In the genomic region with DNA sequence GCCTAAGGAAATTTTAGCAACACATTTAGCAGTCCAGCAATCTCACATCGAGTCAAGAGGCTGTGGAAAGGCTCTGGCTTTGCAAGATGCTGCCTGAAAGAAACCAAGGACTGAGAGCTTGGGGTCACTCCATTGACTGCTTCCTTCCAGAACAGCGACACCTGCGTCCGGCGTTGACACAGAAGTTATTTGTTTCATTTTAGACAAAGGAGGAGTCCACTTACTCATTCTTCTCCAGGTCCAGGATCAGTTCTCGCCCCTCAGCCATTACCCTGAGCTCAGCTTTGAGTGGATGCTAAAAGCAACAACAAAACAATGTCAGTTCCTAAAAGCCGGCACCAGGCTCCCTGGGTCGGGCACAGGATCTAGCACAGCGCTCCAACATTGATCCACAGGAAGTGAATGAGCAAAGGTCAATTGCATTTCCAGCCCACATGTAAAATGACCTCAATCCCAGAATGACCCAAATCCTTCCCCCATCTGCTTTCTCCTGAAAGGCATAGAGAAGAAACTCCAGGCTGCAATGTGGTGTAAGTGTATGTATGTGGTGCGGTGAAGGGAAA, we compare ENCODE assay signal across 10 cellular contexts. TPM values are rescaled to one million over a fixed set of nuclear protein-coding genes. Genes with fewer than 3 reads are reported as not detected.
DNase-seq lines count a peak whose midpoint lies in the region; ATAC-seq and TF ChIP-seq lines count a peak whose summit lies in the region.
"Had no signal": no experiment of that assay in that cellular context is flagged by ENCODE, and none has a peak within 500 bp of the region (broad histone marks: within the 10 kb centered on the region; RNA-seq: fewer than 3 reads in every experiment).

No MANE protein-coding gene starts in this region.

- no peaks in the 10 kb centered on the region for H3K9me3 Mint-ChIP-seq in activated CD4-positive, alpha-beta T cell treated with anti-CD3 and anti-CD28 coated beads, Interleukin-2, amount 10 ng/mL, durations not matched to agents 24 days and 14 days
- H3K9me3 Mint-ChIP-seq: stimulated activated naive CD8-positive, alpha-beta T cell treated with anti-CD3 and anti-CD28 coated beads, Interleukin-15, Interleukin-2, amounts not matched to agents 100 ng/mL and 50 ng/mL, for 24 hours had no signal

- in situ Hi-C loops in astrocyte of the spinal cord (cut with HindIII; ENCODE audit: low sequenced_read_pairs) = no loop called here

- ATAC-seq in lung (ENCODE audit: insufficient read depth, low FRiP score) (no peak), GM21528 (IDR thresholded peaks at IDR 0.05; ENCODE audit: low FRiP score, unreplicated experiment) (no peak)

- no peaks in the 10 kb centered on the region for H3K9me3 ChIP-seq in lung (ENCODE audit: control insufficient read depth in 2 of 2, insufficient read depth in 1 of 2, low read length in 1 of 2)
- no peaks in the 10 kb centered on the region for H3K9me3 ChIP-seq in tibial artery

- peaks cover 0 to 1% of the 10 kb centered on the region in 2 donors for H3K36me3 ChIP-seq in lung (ENCODE audit: control insufficient read depth in 2 of 2, insufficient read depth in 2 of 2, low read length in 2 of 2)
- H3K36me3 ChIP-seq in tibial artery = peaks cover 0 to 8% (median 0%) of the 10 kb centered on the region in 3 donors

- WGBS in lung, 2 donors = 35 to 47% methylated on average over 10 of the region's 10 CpGs

- H3K27me3 Mint-ChIP-seq in activated CD4-positive, alpha-beta T cell treated with anti-CD3 and anti-CD28 coated beads, Interleukin-2, amount 10 ng/mL, durations not matched to agents 24 days and 14 days = no peaks in the 10 kb centered on the region
- H3K27me3 Mint-ChIP-seq: stimulated activated naive CD8-positive, alpha-beta T cell treated with anti-CD3 and anti-CD28 coated beads, Interleukin-15, Interleukin-2, amounts not matched to agents 100 ng/mL and 50 ng/mL, for 24 hours had no signal

- H3K36me3 Mint-ChIP-seq in activated CD4-positive, alpha-beta T cell treated with anti-CD3 and anti-CD28 coated beads, Interleukin-2, amount 10 ng/mL, durations not matched to agents 24 days and 14 days (ENCODE audit: low read depth) = peaks cover 85% of the 10 kb centered on the region

- H3K4me3 Mint-ChIP-seq in activated CD4-positive, alpha-beta T cell treated with anti-CD3 and anti-CD28 coated beads, Interleukin-2, amount 10 ng/mL, durations not matched to agents 24 days and 14 days = peak overlapping the region; percentile 45
- H3K4me3 Mint-ChIP-seq: stimulated activated naive CD8-positive, alpha-beta T cell treated with anti-CD3 and anti-CD28 coated beads, Interleukin-15, Interleukin-2, amounts not matched to agents 100 ng/mL and 50 ng/mL, for 24 hours had no signal

- peak; percentile 9 for TF ChIP-seq CTCF in astrocyte of the spinal cord (IDR thresholded peaks at IDR 0.05; ENCODE audit: low read depth, low read length)
- no peak for TF ChIP-seq CTCF in lung (IDR thresholded peaks at IDR 0.05; ENCODE audit: control extremely low read depth, extremely low read depth)
- no peak for TF ChIP-seq CTCF in tibial artery (IDR thresholded peaks at IDR 0.05)

- H3K27ac ChIP-seq in lung (ENCODE audit: low read depth in 1 of 2, low read length in 1 of 2) (peak overlapping the region; percentile 70 to 75), tibial artery (peak overlapping the region; percentile 75 to 80)

- H3K4me3 ChIP-seq in astrocyte of the spinal cord (ENCODE audit: low read depth, low read length) (no peak overlapping the region), lung (no peak overlapping the region), tibial artery (peak overlapping the region in 1 of 2 donors; percentile 3)

- peak overlapping the region; percentile 84 for H3K27ac Mint-ChIP-seq in activated CD4-positive, alpha-beta T cell treated with anti-CD3 and anti-CD28 coated beads, Interleukin-2, amount 10 ng/mL, durations not matched to agents 24 days and 14 days
- H3K27ac Mint-ChIP-seq: stimulated activated naive CD8-positive, alpha-beta T cell treated with anti-CD3 and anti-CD28 coated beads, Interleukin-15, Interleukin-2, amounts not matched to agents 100 ng/mL and 50 ng/mL, for 24 hours had no signal

- DNase-seq in activated CD4-positive, alpha-beta T cell treated with anti-CD3 and anti-CD28 coated beads, Interleukin-2, amount 10 ng/mL, durations not matched to agents 24 days and 14 days = no peak
- no peak for DNase-seq in activated CD4-positive, alpha-beta T cell treated with anti-CD3 and anti-CD28 coated beads for 4 hours
- DNase-seq in astrocyte of the spinal cord (ENCODE audit: low read depth, low spot score) (no peak), lung (ENCODE audit: low spot score) (no peak), tibial artery (peak in 1 of 2 donors; percentile 41), RPMI8226 (no peak)
- no peak for DNase-seq in stimulated activated naive CD4-positive, alpha-beta T cell (lab: John Stamatoyannopoulos, UW)
- DNase-seq: NCI-H524 had no signal

- H3K4me1 ChIP-seq in lung (ENCODE audit: control insufficient read depth in 2 of 2, insufficient read depth in 2 of 2, low read length in 2 of 2) = peaks cover 22 to 36% of the 10 kb centered on the region in 2 donors
- peaks cover 0 to 58% (median 45%) of the 10 kb centered on the region in 4 donors for H3K4me1 ChIP-seq in tibial artery

- peaks cover 77% of the 10 kb centered on the region for H3K4me1 Mint-ChIP-seq in activated CD4-positive, alpha-beta T cell treated with anti-CD3 and anti-CD28 coated beads, Interleukin-2, amount 10 ng/mL, durations not matched to agents 24 days and 14 days

- intact Hi-C loops in activated CD4-positive, alpha-beta T cell treated with anti-CD3 and anti-CD28 coated beads, Interleukin-2, amount 10 ng/mL, durations not matched to agents 24 days and 14 days (cut with micrococcal nuclease) = no loop called here
- intact Hi-C loops in tibial artery (cut with DNase I; ENCODE audit: low total_unique reads) = no loop called here

- no peaks in the 10 kb centered on the region for H3K27me3 ChIP-seq in lung (ENCODE audit: control insufficient read depth, insufficient read depth)
- H3K27me3 ChIP-seq in tibial artery = no peaks in the 10 kb centered on the region

RNA-seq across cellular contexts. Expression of a gene that starts 11.3 kb away (rescaled TPM):
- total RNA-seq in activated CD4-positive, alpha-beta T cell treated with anti-CD3 and anti-CD28 coated beads, Interleukin-2, amount 10 ng/mL, durations not matched to agents 24 days and 14 days = 232 TPM in 2 replicates
- 10 to 100 TPM; 15.7 to 17.6 TPM for total RNA-seq in lung
- 10 to 100 TPM in 1 of 2 donors, 1 to 10 TPM in 1; 3.1 to 10.1 TPM for polyA plus RNA-seq in lung

Comparison
In these comparisons a context has a peak if more than half of its experiments do, and no peak if none do; other contexts are left out.
1. RNA of a gene that starts 11.3 kb away (total RNA-seq): 232 TPM in activated CD4-positive, alpha-beta T cell treated with anti-CD3 and anti-CD28 coated beads, Interleukin-2, amount 10 ng/mL, durations not matched to agents 24 days and 14 days; 15.7 to 17.6 TPM in lung; every median in the first group is over 10 times any median in the second.